In genomic region chr1:26579662-26580061, GRCh38 we compare ENCODE assay signal across 3 cellular contexts.
TF ChIP-seq lines count a peak whose summit lies in the region.

No MANE protein-coding gene starts in this region.

TF ChIP-seq in SK-N-SH, 30 proteins besides CTCF, POLR2A, EP300 and RAD21:
- TF ChIP-seq, protein P1, sequence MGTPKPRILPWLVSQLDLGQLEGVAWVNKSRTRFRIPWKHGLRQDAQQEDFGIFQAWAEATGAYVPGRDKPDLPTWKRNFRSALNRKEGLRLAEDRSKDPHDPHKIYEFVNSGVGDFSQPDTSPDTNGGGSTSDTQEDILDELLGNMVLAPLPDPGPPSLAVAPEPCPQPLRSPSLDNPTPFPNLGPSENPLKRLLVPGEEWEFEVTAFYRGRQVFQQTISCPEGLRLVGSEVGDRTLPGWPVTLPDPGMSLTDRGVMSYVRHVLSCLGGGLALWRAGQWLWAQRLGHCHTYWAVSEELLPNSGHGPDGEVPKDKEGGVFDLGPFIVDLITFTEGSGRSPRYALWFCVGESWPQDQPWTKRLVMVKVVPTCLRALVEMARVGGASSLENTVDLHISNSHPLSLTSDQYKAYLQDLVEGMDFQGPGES (IDR thresholded peaks at IDR 0.05; ENCODE audit: low read depth, low read length), result no peak
- TF ChIP-seq MEF2A (IDR thresholded peaks at IDR 0.05; ENCODE audit: borderline replicate concordance, low read depth), result no peak
- TF ChIP-seq SMC3 (IDR thresholded peaks at IDR 0.05; ENCODE audit: low read depth, low read length), result no peak
- TF ChIP-seq USF1 (IDR thresholded peaks at IDR 0.05; ENCODE audit: borderline replicate concordance, low read depth), result no peak
- TF ChIP-seq GATA2 (CRISPR knock-in tag; IDR thresholded peaks at IDR 0.05), result no peak
- no peak for TF ChIP-seq FOXM1 (IDR thresholded peaks at IDR 0.05; ENCODE audit: low read depth)
- TF ChIP-seq, protein P2, sequence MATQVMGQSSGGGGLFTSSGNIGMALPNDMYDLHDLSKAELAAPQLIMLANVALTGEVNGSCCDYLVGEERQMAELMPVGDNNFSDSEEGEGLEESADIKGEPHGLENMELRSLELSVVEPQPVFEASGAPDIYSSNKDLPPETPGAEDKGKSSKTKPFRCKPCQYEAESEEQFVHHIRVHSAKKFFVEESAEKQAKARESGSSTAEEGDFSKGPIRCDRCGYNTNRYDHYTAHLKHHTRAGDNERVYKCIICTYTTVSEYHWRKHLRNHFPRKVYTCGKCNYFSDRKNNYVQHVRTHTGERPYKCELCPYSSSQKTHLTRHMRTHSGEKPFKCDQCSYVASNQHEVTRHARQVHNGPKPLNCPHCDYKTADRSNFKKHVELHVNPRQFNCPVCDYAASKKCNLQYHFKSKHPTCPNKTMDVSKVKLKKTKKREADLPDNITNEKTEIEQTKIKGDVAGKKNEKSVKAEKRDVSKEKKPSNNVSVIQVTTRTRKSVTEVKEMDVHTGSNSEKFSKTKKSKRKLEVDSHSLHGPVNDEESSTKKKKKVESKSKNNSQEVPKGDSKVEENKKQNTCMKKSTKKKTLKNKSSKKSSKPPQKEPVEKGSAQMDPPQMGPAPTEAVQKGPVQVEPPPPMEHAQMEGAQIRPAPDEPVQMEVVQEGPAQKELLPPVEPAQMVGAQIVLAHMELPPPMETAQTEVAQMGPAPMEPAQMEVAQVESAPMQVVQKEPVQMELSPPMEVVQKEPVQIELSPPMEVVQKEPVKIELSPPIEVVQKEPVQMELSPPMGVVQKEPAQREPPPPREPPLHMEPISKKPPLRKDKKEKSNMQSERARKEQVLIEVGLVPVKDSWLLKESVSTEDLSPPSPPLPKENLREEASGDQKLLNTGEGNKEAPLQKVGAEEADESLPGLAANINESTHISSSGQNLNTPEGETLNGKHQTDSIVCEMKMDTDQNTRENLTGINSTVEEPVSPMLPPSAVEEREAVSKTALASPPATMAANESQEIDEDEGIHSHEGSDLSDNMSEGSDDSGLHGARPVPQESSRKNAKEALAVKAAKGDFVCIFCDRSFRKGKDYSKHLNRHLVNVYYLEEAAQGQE (IDR thresholded peaks at IDR 0.05; ENCODE audit: low read depth, low read length), result 0 out of 2 replicates have a peak, but pooled peaks have one; percentile 50
- no peak for TF ChIP-seq MXI1 (IDR thresholded peaks at IDR 0.05; ENCODE audit: low read depth, low read length)
- TF ChIP-seq JUND (IDR thresholded peaks at IDR 0.05), result no peak

TF ChIP-seq in SK-N-SH treated with all-trans-retinoic acid at 6 μM for 48 hours, 23 proteins besides CTCF, POLR2A, EP300 and RAD21:
- TF ChIP-seq TCF4 (CRISPR knock-in tag; IDR thresholded peaks at IDR 0.05; ENCODE audit: borderline replicate concordance) (no peak), TOX (CRISPR knock-in tag; IDR thresholded peaks at IDR 0.05; ENCODE audit: borderline replicate concordance) (no peak), CREB5 (CRISPR knock-in tag; IDR thresholded peaks at IDR 0.05; ENCODE audit: low read depth) (no peak), ISL1 (CRISPR knock-in tag; IDR thresholded peaks at IDR 0.05) (no peak), ESRRG (CRISPR knock-in tag; IDR thresholded peaks at IDR 0.05) (no peak), CSRNP3 (CRISPR knock-in tag; IDR thresholded peaks at IDR 0.05) (no peak), ZNF8 (CRISPR knock-in tag; IDR thresholded peaks at IDR 0.05) (no peak), ZNF70 (CRISPR knock-in tag; IDR thresholded peaks at IDR 0.05) (no peak), BACH2 (CRISPR knock-in tag; IDR thresholded peaks at IDR 0.05; ENCODE audit: borderline replicate concordance) (no peak), ZFP3 (CRISPR knock-in tag; IDR thresholded peaks at IDR 0.05) (no peak), SNAI2 (CRISPR knock-in tag; IDR thresholded peaks at IDR 0.05) (no peak), TSHZ2 (CRISPR knock-in tag; IDR thresholded peaks at IDR 0.05) (no peak), CSDC2 (CRISPR knock-in tag; IDR thresholded peaks at IDR 0.05) (no peak), RARB (CRISPR knock-in tag; IDR thresholded peaks at IDR 0.05) (no peak)
- TF ChIP-seq, protein P3, sequence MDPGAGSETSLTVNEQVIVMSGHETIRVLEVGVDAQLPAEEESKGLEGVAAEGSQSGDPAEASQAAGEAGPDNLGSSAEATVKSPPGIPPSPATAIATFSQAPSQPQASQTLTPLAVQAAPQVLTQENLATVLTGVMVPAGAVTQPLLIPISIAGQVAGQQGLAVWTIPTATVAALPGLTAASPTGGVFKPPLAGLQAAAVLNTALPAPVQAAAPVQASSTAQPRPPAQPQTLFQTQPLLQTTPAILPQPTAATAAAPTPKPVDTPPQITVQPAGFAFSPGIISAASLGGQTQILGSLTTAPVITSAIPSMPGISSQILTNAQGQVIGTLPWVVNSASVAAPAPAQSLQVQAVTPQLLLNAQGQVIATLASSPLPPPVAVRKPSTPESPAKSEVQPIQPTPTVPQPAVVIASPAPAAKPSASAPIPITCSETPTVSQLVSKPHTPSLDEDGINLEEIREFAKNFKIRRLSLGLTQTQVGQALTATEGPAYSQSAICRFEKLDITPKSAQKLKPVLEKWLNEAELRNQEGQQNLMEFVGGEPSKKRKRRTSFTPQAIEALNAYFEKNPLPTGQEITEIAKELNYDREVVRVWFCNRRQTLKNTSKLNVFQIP (CRISPR knock-in tag; IDR thresholded peaks at IDR 0.05; ENCODE audit: borderline replicate concordance, low read depth), result no peak

TF ChIP-seq in GM12878, 131 proteins besides CTCF, POLR2A, EP300 and RAD21 (continues in another document):
- TF ChIP-seq CBX5 (IDR thresholded peaks at IDR 0.05; ENCODE audit: low read depth), result no peak
- no peak for TF ChIP-seq ZNF217 (IDR thresholded peaks at IDR 0.05)
- 0 out of 2 replicates have a peak, but pooled peaks have one; percentile 31 for TF ChIP-seq EED (IDR thresholded peaks at IDR 0.05; ENCODE audit: low read depth)
- peak; percentile 63; a peak in 3 of 4 replicates for TF ChIP-seq IKZF2 (IDR thresholded peaks at IDR 0.05)
- no peak for TF ChIP-seq ZBED1 (IDR thresholded peaks at IDR 0.05; ENCODE audit: borderline replicate concordance)
- no peak for TF ChIP-seq STAT1 (conservative IDR thresholded peaks at IDR 0.05)
- no peak for TF ChIP-seq JUNB (IDR thresholded peaks at IDR 0.05)
- no peak for TF ChIP-seq SMC3 (IDR thresholded peaks at IDR 0.05; ENCODE audit: borderline replicate concordance, low read length)
- TF ChIP-seq, protein P4, sequence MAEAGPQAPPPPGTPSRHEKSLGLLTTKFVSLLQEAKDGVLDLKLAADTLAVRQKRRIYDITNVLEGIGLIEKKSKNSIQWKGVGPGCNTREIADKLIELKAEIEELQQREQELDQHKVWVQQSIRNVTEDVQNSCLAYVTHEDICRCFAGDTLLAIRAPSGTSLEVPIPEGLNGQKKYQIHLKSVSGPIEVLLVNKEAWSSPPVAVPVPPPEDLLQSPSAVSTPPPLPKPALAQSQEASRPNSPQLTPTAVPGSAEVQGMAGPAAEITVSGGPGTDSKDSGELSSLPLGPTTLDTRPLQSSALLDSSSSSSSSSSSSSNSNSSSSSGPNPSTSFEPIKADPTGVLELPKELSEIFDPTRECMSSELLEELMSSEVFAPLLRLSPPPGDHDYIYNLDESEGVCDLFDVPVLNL (IDR thresholded peaks at IDR 0.05; ENCODE audit: low read depth, low read length), result no peak
- TF ChIP-seq MEF2B (IDR thresholded peaks at IDR 0.05; ENCODE audit: partially characterized antibody, poor library complexity, severe bottlenecking), result peak; percentile 34
- TF ChIP-seq SUPT20H (IDR thresholded peaks at IDR 0.05; ENCODE audit: borderline replicate concordance, control insufficient read depth, low read depth, low read length), result no peak
- TF ChIP-seq WRNIP1 (IDR thresholded peaks at IDR 0.05; ENCODE audit: borderline replicate concordance, low read depth, low read length), result no peak
- no peak for TF ChIP-seq MTA3 (IDR thresholded peaks at IDR 0.05; ENCODE audit: borderline replicate concordance, low read length)
- TF ChIP-seq POLR2AphosphoS2 (IDR thresholded peaks at IDR 0.05; ENCODE audit: low read depth, low read length), result no peak
- peak; percentile 82 for TF ChIP-seq IKZF1 (conservative IDR thresholded peaks at IDR 0.05)
- TF ChIP-seq LARP7 (IDR thresholded peaks at IDR 0.05), result no peak
- TF ChIP-seq, protein P5, sequence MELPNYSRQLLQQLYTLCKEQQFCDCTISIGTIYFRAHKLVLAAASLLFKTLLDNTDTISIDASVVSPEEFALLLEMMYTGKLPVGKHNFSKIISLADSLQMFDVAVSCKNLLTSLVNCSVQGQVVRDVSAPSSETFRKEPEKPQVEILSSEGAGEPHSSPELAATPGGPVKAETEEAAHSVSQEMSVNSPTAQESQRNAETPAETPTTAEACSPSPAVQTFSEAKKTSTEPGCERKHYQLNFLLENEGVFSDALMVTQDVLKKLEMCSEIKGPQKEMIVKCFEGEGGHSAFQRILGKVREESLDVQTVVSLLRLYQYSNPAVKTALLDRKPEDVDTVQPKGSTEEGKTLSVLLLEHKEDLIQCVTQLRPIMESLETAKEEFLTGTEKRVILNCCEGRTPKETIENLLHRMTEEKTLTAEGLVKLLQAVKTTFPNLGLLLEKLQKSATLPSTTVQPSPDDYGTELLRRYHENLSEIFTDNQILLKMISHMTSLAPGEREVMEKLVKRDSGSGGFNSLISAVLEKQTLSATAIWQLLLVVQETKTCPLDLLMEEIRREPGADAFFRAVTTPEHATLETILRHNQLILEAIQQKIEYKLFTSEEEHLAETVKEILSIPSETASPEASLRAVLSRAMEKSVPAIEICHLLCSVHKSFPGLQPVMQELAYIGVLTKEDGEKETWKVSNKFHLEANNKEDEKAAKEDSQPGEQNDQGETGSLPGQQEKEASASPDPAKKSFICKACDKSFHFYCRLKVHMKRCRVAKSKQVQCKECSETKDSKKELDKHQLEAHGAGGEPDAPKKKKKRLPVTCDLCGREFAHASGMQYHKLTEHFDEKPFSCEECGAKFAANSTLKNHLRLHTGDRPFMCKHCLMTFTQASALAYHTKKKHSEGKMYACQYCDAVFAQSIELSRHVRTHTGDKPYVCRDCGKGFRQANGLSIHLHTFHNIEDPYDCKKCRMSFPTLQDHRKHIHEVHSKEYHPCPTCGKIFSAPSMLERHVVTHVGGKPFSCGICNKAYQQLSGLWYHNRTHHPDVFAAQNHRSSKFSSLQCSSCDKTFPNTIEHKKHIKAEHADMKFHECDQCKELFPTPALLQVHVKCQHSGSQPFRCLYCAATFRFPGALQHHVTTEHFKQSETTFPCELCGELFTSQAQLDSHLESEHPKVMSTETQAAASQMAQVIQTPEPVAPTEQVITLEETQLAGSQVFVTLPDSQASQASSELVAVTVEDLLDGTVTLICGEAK (IDR thresholded peaks at IDR 0.05; ENCODE audit: borderline replicate concordance), result no peak
- no peak for TF ChIP-seq SIN3A (IDR thresholded peaks at IDR 0.05; ENCODE audit: low read depth, low read length)
- TF ChIP-seq NR2F1 (conservative IDR thresholded peaks at IDR 0.05), result no peak
- no peak for TF ChIP-seq SMAD5 (IDR thresholded peaks at IDR 0.05; ENCODE audit: low read depth)
- no peak for TF ChIP-seq RFX5 (IDR thresholded peaks at IDR 0.05; ENCODE audit: low read depth, low read length)
- no peak for TF ChIP-seq HDAC6 (IDR thresholded peaks at IDR 0.05; ENCODE audit: unreplicated experiment)
- TF ChIP-seq NFXL1 (IDR thresholded peaks at IDR 0.05; ENCODE audit: borderline replicate concordance), result no peak
- TF ChIP-seq TBL1XR1 (IDR thresholded peaks at IDR 0.05; ENCODE audit: low read depth, low read length), result no peak
- TF ChIP-seq ZNF207 (IDR thresholded peaks at IDR 0.05; ENCODE audit: borderline replicate concordance), result no peak
- TF ChIP-seq NRF1 (conservative IDR thresholded peaks at IDR 0.05; ENCODE audit: low read depth, low read length), result no peak
- TF ChIP-seq CREM (IDR thresholded peaks at IDR 0.05; ENCODE audit: low read depth), result peak; percentile 70; the same call in 1 of the 2 replicates
- TF ChIP-seq ZNF384 (IDR thresholded peaks at IDR 0.05; ENCODE audit: borderline replicate concordance, low read depth, low read length), result no peak
- TF ChIP-seq, protein P6, sequence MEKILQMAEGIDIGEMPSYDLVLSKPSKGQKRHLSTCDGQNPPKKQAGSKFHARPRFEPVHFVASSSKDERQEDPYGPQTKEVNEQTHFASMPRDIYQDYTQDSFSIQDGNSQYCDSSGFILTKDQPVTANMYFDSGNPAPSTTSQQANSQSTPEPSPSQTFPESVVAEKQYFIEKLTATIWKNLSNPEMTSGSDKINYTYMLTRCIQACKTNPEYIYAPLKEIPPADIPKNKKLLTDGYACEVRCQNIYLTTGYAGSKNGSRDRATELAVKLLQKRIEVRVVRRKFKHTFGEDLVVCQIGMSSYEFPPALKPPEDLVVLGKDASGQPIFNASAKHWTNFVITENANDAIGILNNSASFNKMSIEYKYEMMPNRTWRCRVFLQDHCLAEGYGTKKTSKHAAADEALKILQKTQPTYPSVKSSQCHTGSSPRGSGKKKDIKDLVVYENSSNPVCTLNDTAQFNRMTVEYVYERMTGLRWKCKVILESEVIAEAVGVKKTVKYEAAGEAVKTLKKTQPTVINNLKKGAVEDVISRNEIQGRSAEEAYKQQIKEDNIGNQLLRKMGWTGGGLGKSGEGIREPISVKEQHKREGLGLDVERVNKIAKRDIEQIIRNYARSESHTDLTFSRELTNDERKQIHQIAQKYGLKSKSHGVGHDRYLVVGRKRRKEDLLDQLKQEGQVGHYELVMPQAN (conservative IDR thresholded peaks at IDR 0.05), result no peak
- TF ChIP-seq TAF1 (IDR thresholded peaks at IDR 0.05; ENCODE audit: borderline replicate concordance, low read depth, low read length), result no peak
- TF ChIP-seq CBX3 (IDR thresholded peaks at IDR 0.05; ENCODE audit: borderline replicate concordance, low read depth), result no peak
- peak; percentile 56; the same call in 1 of the 2 replicates for TF ChIP-seq NBN (IDR thresholded peaks at IDR 0.05)
- peak; percentile 67 for TF ChIP-seq ATF2 (IDR thresholded peaks at IDR 0.05; ENCODE audit: low read length)
- 0 out of 2 replicates have a peak, but pooled peaks have one; percentile 25 for TF ChIP-seq ATF7 (IDR thresholded peaks at IDR 0.05; ENCODE audit: low read depth)
- no peak for TF ChIP-seq PAX8 (IDR thresholded peaks at IDR 0.05)
- 0 out of 2 replicates have a peak, but pooled peaks have one; percentile 52 for TF ChIP-seq IRF4 (IDR thresholded peaks at IDR 0.05; ENCODE audit: low read depth, low read length)
